In the genomic region with DNA sequence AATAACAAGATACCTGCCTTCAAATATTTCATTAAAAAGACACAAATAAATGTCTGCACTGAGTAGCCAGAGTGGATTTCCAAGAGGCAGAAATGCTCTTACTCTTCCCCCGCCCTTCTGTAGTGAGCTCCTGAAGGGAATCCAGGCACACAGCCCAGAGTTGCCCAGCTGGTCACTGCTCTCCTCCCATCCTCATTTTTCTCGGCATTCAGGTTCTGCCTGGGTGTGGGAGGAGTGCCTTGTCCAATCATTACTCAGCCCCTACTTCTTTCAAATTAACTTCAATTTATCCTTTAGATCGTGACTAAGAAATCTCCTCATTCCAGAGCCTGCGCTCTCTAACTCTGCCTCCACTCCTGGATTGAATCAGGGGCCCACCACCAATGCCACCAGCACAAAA, we compare ENCODE assay signal across 9 cellular contexts. TPM values are rescaled to one million over a fixed set of nuclear protein-coding genes. Genes with fewer than 3 reads are reported as not detected.
DNase-seq lines count a peak whose midpoint lies in the region; ATAC-seq and TF ChIP-seq lines count a peak whose summit lies in the region.
"Had no signal": no experiment of that assay in that cellular context is flagged by ENCODE, and none has a peak within 500 bp of the region (broad histone marks: within the 10 kb centered on the region; RNA-seq: fewer than 3 reads in every experiment).

No MANE protein-coding gene starts in this region.

- H3K4me1 ChIP-seq in lung (ENCODE audit: control insufficient read depth in 2 of 2, insufficient read depth in 2 of 2, low read length in 2 of 2) (peaks cover 17 to 25% of the 10 kb centered on the region in 2 donors), upper lobe of right lung (peaks cover 63% of the 10 kb centered on the region)

- POLR2A ChIA-PET in activated CD4-positive, alpha-beta T cell treated with anti-CD3 and anti-CD28 coated beads for 36 hours (lab: Charles Lee), result no interaction called here

- no peak for ATAC-seq in activated CD4-positive, alpha-beta T cell treated with anti-CD3 and anti-CD28 coated beads for 36 hours
- ATAC-seq in lung (ENCODE audit: insufficient read depth, low FRiP score) (peak; percentile 89), upper lobe of right lung (peak; percentile 91), HG02840 (IDR thresholded peaks at IDR 0.05; ENCODE audit: low FRiP score, unreplicated experiment) (no peak)

- H3K27ac ChIP-seq in lung (ENCODE audit: low read depth in 1 of 2, low read length in 1 of 2), result peak overlapping the region in 1 of 2 donors; percentile 24
- no peak overlapping the region for H3K27ac ChIP-seq in upper lobe of right lung
- H3K27ac ChIP-seq: BLaER1 had no signal

- CTCF ChIA-PET in activated CD4-positive, alpha-beta T cell treated with anti-CD3 and anti-CD28 coated beads for 36 hours (lab: Charles Lee), result no interaction called here

- H3K4me3 ChIP-seq in lung, result no peak overlapping the region
- H3K4me3 ChIP-seq in upper lobe of right lung, result no peak overlapping the region
- H3K4me3 ChIP-seq: BLaER1 had no signal

- no peak overlapping the region for H3K4me3 Mint-ChIP-seq in activated CD4-positive, alpha-beta T cell treated with anti-CD3 and anti-CD28 coated beads for 36 hours
- no peak overlapping the region for H3K4me3 Mint-ChIP-seq in chondrocyte (ENCODE audit: unreplicated experiment)

- H3K9me3 ChIP-seq in lung (ENCODE audit: control insufficient read depth in 2 of 2, insufficient read depth in 1 of 2, low read length in 1 of 2) (no peaks in the 10 kb centered on the region), upper lobe of right lung (no peaks in the 10 kb centered on the region)
- H3K9me3 ChIP-seq: BLaER1 had no signal

- peaks cover 65% of the 10 kb centered on the region for H3K4me1 Mint-ChIP-seq in activated CD4-positive, alpha-beta T cell treated with anti-CD3 and anti-CD28 coated beads for 36 hours
- peaks cover 41% of the 10 kb centered on the region for H3K4me1 Mint-ChIP-seq in chondrocyte (ENCODE audit: low read depth)

- H3K36me3 ChIP-seq in lung (ENCODE audit: control insufficient read depth in 2 of 2, insufficient read depth in 2 of 2, low read length in 2 of 2), result peaks cover 0 to 5% of the 10 kb centered on the region in 2 donors
- H3K36me3 ChIP-seq in upper lobe of right lung, result no peaks in the 10 kb centered on the region

- H3K27me3 ChIP-seq in lung (ENCODE audit: control insufficient read depth, insufficient read depth), result no peaks in the 10 kb centered on the region
- no peaks in the 10 kb centered on the region for H3K27me3 ChIP-seq in upper lobe of right lung
- H3K27me3 ChIP-seq: BLaER1 had no signal

- 53 to 74% methylated on average over 4 of the region's 4 CpGs for WGBS in lung, 2 donors

- H3K27me3 Mint-ChIP-seq in activated CD4-positive, alpha-beta T cell treated with anti-CD3 and anti-CD28 coated beads for 36 hours, result no peaks in the 10 kb centered on the region
- no peaks in the 10 kb centered on the region for H3K27me3 Mint-ChIP-seq in chondrocyte (ENCODE audit: low read depth)

- peak overlapping the region; percentile 48 for H3K27ac Mint-ChIP-seq in activated CD4-positive, alpha-beta T cell treated with anti-CD3 and anti-CD28 coated beads for 36 hours
- peak overlapping the region; percentile 69 for H3K27ac Mint-ChIP-seq in chondrocyte (ENCODE audit: unreplicated experiment)

- H3K9me3 Mint-ChIP-seq in activated CD4-positive, alpha-beta T cell treated with anti-CD3 and anti-CD28 coated beads for 36 hours (ENCODE audit: low read depth), result no peaks in the 10 kb centered on the region
- no peaks in the 10 kb centered on the region for H3K9me3 Mint-ChIP-seq in chondrocyte (ENCODE audit: low read depth)

- DNase-seq in activated CD4-positive, alpha-beta T cell treated with anti-CD3 and anti-CD28 coated beads for 36 hours, result no peak
- no peak for DNase-seq in activated CD4-positive, alpha-beta T cell treated with anti-CD3 and anti-CD28 coated beads for 48 hours
- DNase-seq in chondrocyte (ENCODE audit: low spot score), result no peak
- DNase-seq in lung (ENCODE audit: low spot score), result peak; percentile 76
- DNase-seq in upper lobe of right lung, result peak; percentile 79
- DNase-seq in HuH-7.5 (ENCODE audit: low spot score), result no peak
- no peak for DNase-seq in HuH-7 (ENCODE audit: low spot score)

- peaks cover 15% of the 10 kb centered on the region for H3K36me3 Mint-ChIP-seq in activated CD4-positive, alpha-beta T cell treated with anti-CD3 and anti-CD28 coated beads for 36 hours (ENCODE audit: low read depth)
- peaks cover 3% of the 10 kb centered on the region for H3K36me3 Mint-ChIP-seq in chondrocyte (ENCODE audit: low read depth)

- TF ChIP-seq CTCF in chondrocyte (IDR thresholded peaks at IDR 0.05) (no peak), lung (IDR thresholded peaks at IDR 0.05; ENCODE audit: control extremely low read depth, extremely low read depth) (no peak), upper lobe of right lung (IDR thresholded peaks at IDR 0.05) (no peak)

- intact Hi-C loops in activated CD4-positive, alpha-beta T cell treated with anti-CD3 and anti-CD28 coated beads for 36 hours (cut with DNase I, micrococcal nuclease), result no loop called here
- intact Hi-C loops in upper lobe of right lung (cut with DNase I), result no loop called here

RNA-seq across cellular contexts. Expression of a gene that starts 12.2 kb away (rescaled TPM):
- 10 to 100 TPM; 49.7 to 53.0 TPM for total RNA-seq in activated CD4-positive, alpha-beta T cell treated with anti-CD3 and anti-CD28 coated beads for 36 hours
- total RNA-seq in chondrocyte, result 58.9 to 61.8 TPM (median 59.3 TPM) in 3 replicates
- total RNA-seq in lung, result 10 to 100 TPM; 42.7 to 77.2 TPM
- polyA plus RNA-seq in lung, result 10 to 100 TPM; 13.2 to 13.5 TPM
- total RNA-seq in upper lobe of right lung, result 55.7 TPM

Comparison
In these comparisons a context has a peak if more than half of its experiments do, and no peak if none do; other contexts are left out.
1. ATAC-seq: peak in lung (single experiment) and upper lobe of right lung (single experiment); none in activated CD4-positive, alpha-beta T cell treated with anti-CD3 and anti-CD28 coated beads for 36 hours (single experiment) and HG02840 (single experiment).
2. DNase-seq: peak in lung (single experiment) and upper lobe of right lung (single experiment); none in activated CD4-positive, alpha-beta T cell treated with anti-CD3 and anti-CD28 coated beads for 36 hours (single experiment), activated CD4-positive, alpha-beta T cell treated with anti-CD3 and anti-CD28 coated beads for 48 hours (single experiment), chondrocyte (single experiment), HuH-7.5 (single experiment) and HuH-7 (single experiment).